In genomic region chr3:155704041-155704440, GRCh38 we compare ENCODE assay signal across 22 cellular contexts. TPM values are rescaled to one million over a fixed set of nuclear protein-coding genes. Genes with fewer than 3 reads are reported as not detected.
DNase-seq lines count a peak whose midpoint lies in the region; ATAC-seq and TF ChIP-seq lines count a peak whose summit lies in the region.
"Had no signal": no experiment of that assay in that cellular context is flagged by ENCODE, and none has a peak within 500 bp of the region (broad histone marks: within the 10 kb centered on the region; RNA-seq: fewer than 3 reads in every experiment).

No MANE protein-coding gene starts in this region.

- DNase-seq in COLO829 (ENCODE audit: low spot score) (peak; percentile 66), SK-MEL-5 (ENCODE audit: low read depth, low spot score) (peak; percentile 37), dorsolateral prefrontal cortex (no peak), pons (ENCODE audit: low spot score) (peak; percentile 49), DMS 273 (lab: John Stamatoyannopoulos, UW; ENCODE audit: unreplicated experiment) (no peak), foreskin keratinocyte (no peak), NCI-H187 treated with DMSO at 0.1 percent for 48 hours (lab: John Stamatoyannopoulos, UW) (no peak)
- DNase-seq in stimulated activated CD4-positive, alpha-beta T cell treated with anti-CD3 and anti-CD28 coated beads, Interleukin-2, amount 100 ng/mL, for 24 hours: no peak
- DNase-seq: ACHN; activated effector memory CD4-positive, alpha-beta T cell treated with Interleukin-2 at 50 U/mL for 16 hours; activated naive CD8-positive, alpha-beta T cell treated with anti-CD3 and anti-CD28 coated beads, Interleukin-2, amount 50 U/mL, for 24 hours; MG63; naive B cell; NCI-H1694 treated with DMSO at 0.1 percent for 48 hours; NCI-H774; spleen; stimulated activated CD4-positive, alpha-beta T cell treated with anti-CD3 and anti-CD28 coated beads, Interleukin-4, amount 100 ng/mL, for 4 hours; stomach; uterus; WERI-Rb-1 had no signal

- TF ChIP-seq CTCF in dorsolateral prefrontal cortex (IDR thresholded peaks at IDR 0.05 in 54 of 56, conservative IDR thresholded peaks at IDR 0.05 in 2 of 56; ENCODE audit: low read depth in 1 of 56, partially characterized antibody in 56 of 56) (no peak), foreskin keratinocyte (conservative IDR thresholded peaks at IDR 0.05) (no peak)

- intact Hi-C loops in dorsolateral prefrontal cortex (cut with DNase I): loop anchor here (5.0 to 10.0 kb wide), 5 partner anchors 101 to 1372 kb away; partner anchors contain the start of genes C3orf33 (in 1 of the 2) and SLC33A1 (in 1 of the 2)

- H3K4me3 ChIP-seq in dorsolateral prefrontal cortex: no peak overlapping the region
- H3K4me3 ChIP-seq: MG63, prostate gland, SJCRH30, spleen, stomach, uterus had no signal

- no peaks in the 10 kb centered on the region for H3K4me1 ChIP-seq in foreskin keratinocyte
- H3K4me1 ChIP-seq: prostate gland, SJCRH30, spleen, stomach, uterus had no signal

- H3K27me3 ChIP-seq in dorsolateral prefrontal cortex: no peaks in the 10 kb centered on the region
- H3K27me3 ChIP-seq in foreskin keratinocyte: no peaks in the 10 kb centered on the region
- H3K27me3 ChIP-seq: MG63, SJCRH30, spleen, stomach, uterus had no signal

- ATAC-seq in foreskin keratinocyte: no peak
- ATAC-seq: activated naive CD8-positive, alpha-beta T cell treated with anti-CD3 and anti-CD28 coated beads, Interleukin-2, amount 50 U/mL, for 24 hours had no signal

- H3K27ac ChIP-seq in dorsolateral prefrontal cortex (peak overlapping the region in 51 of 59 donors; percentile 5 to 86 (median 70)), foreskin keratinocyte (no peak overlapping the region)
- H3K27ac ChIP-seq: prostate gland, SJCRH30, spleen, uterus, WERI-Rb-1 had no signal

- in situ Hi-C loops in SK-MEL-5 (cut with HindIII; ENCODE audit: low pct_unique_long_range_greater_than_20kb, low sequenced_read_pairs): no loop called here

RNA-seq across cellular contexts. Expression of gene PLCH1, which starts 40.8 kb away (rescaled TPM):
- total RNA-seq in SK-MEL-5 (2014; rRNA removed; shearing (Covaris generic)): 0.26 and 0.35 TPM in 2 replicates
- 0.23 and 0.38 TPM in 2 replicates for polyA plus RNA-seq in SK-MEL-5 (2015; cell fraction: cytosol; rRNA removed)
- 0.74 and 2.0 TPM in 2 replicates for polyA plus RNA-seq in SK-MEL-5 (2015; cell fraction: nucleus; rRNA removed)
- total RNA-seq in dorsolateral prefrontal cortex: 10 to 100 TPM in 115 of 120 experiments, 1 to 10 TPM in 5; 7.6 to 36.4 (median 17.8) TPM
- 0.10 and 0.14 TPM in 2 replicates for total RNA-seq in foreskin keratinocyte
- 0.02 and 0.03 TPM in 2 replicates for polyA plus RNA-seq in foreskin keratinocyte

Comparison
In these comparisons a context has a peak if more than half of its experiments do, and no peak if none do; other contexts are left out.
1. DNase-seq: peak in COLO829 (single experiment), SK-MEL-5 (single experiment) and pons (single experiment); none in dorsolateral prefrontal cortex (0 of 10), DMS 273 (single experiment), stimulated activated CD4-positive, alpha-beta T cell treated with anti-CD3 and anti-CD28 coated beads, Interleukin-2, amount 100 ng/mL, for 24 hours (0 of 2), foreskin keratinocyte (0 of 2) and NCI-H187 treated with DMSO at 0.1 percent for 48 hours (single experiment).